8 cellular contexts compared by ENCODE assay signal in genomic region chr19:45200614-45201013, GRCh38. TPM values are rescaled to one million over a fixed set of nuclear protein-coding genes. Genes with fewer than 3 reads are reported as not detected.
DNase-seq lines count a peak whose midpoint lies in the region; ATAC-seq and TF ChIP-seq lines count a peak whose summit lies in the region.

No MANE protein-coding gene starts in this region.

- TF ChIP-seq EP300 in transverse colon (IDR thresholded peaks at IDR 0.05; ENCODE audit: low read depth) = no peak

- CTCF ChIA-PET in CD4-positive, alpha-beta T cell (lab: Charles Lee) = no interaction called here

- H3K9me2 ChIP-seq in Loucy (replicated peaks; ENCODE audit: low read depth, low read length) = no peaks in the 10 kb centered on the region

- no peaks in the 10 kb centered on the region for H3F3A ChIP-seq in Loucy (ENCODE audit: low read depth)

- intact Hi-C loops in body of pancreas (cut with DNase I) = no loop called here
- intact Hi-C loops in transverse colon (cut with DNase I; ENCODE audit: low total_unique reads) = no loop called here
- intact Hi-C loops in CD4-positive, alpha-beta T cell (cut with DNase I, micrococcal nuclease) = no loop called here

- H3K4me1 ChIP-seq in Loucy (ENCODE audit: insufficient read depth, low read length, poor library complexity, severe bottlenecking) (no peaks in the 10 kb centered on the region), body of pancreas (no peaks in the 10 kb centered on the region), transverse colon (no peaks in the 10 kb centered on the region)

- TF ChIP-seq POLR2A in body of pancreas (IDR thresholded peaks at IDR 0.05) (no peak), transverse colon (IDR thresholded peaks at IDR 0.05) (no peak)

- no peak overlapping the region for H3K9ac ChIP-seq in Loucy (ENCODE audit: low read depth, low read length, poor library complexity, severe bottlenecking)

- H3K9me3 ChIP-seq in Loucy (ENCODE audit: insufficient read depth, low read depth, low read length) = no peaks in the 10 kb centered on the region
- H3K9me3 ChIP-seq in body of pancreas = no peaks in the 10 kb centered on the region
- no peaks in the 10 kb centered on the region for H3K9me3 ChIP-seq in transverse colon
- no peaks in the 10 kb centered on the region for H3K9me3 ChIP-seq in CD4-positive, alpha-beta T cell (ENCODE audit: control insufficient read depth, low read length)

- H3K4me3 ChIP-seq in Loucy (ENCODE audit: low read length, poor library complexity, severe bottlenecking) (no peak overlapping the region), body of pancreas (no peak overlapping the region), transverse colon (no peak overlapping the region)

- no peaks in the 10 kb centered on the region for H3K4me1 Mint-ChIP-seq in CD4-positive, alpha-beta T cell (ENCODE audit: low read depth)

- H3K79me2 ChIP-seq in Loucy (ENCODE audit: insufficient read depth, low read length) = no peaks in the 10 kb centered on the region

- peak; percentile 56 for ATAC-seq in body of pancreas
- no peak for ATAC-seq in CD4-positive, alpha-beta T cell (ENCODE audit: poor library complexity)

- peak; percentile 51 for DNase-seq in Ammon's horn (ENCODE audit: low spot score)
- DNase-seq in body of pancreas = peak in 3 of 4 donors; percentile 26 to 41 (median 31)
- peak; percentile 79 for DNase-seq in left kidney (ENCODE audit: low read depth, low spot score)
- DNase-seq in transverse colon = no peak
- no peak for DNase-seq in DMS79 (lab: John Stamatoyannopoulos, UW)
- no peak for DNase-seq in GM13976 (ENCODE audit: low spot score)
- DNase-seq in CD4-positive, alpha-beta T cell = no peak

- no peaks in the 10 kb centered on the region for H3K27me3 ChIP-seq in Loucy (ENCODE audit: insufficient read depth, low read length, poor library complexity, severe bottlenecking)
- H3K27me3 ChIP-seq in body of pancreas = no peaks in the 10 kb centered on the region
- no peaks in the 10 kb centered on the region for H3K27me3 ChIP-seq in transverse colon
- H3K27me3 ChIP-seq in CD4-positive, alpha-beta T cell (ENCODE audit: control insufficient read depth, insufficient read depth, low read length) = no peaks in the 10 kb centered on the region

- H3K27me3 Mint-ChIP-seq in CD4-positive, alpha-beta T cell = no peaks in the 10 kb centered on the region

- no peaks in the 10 kb centered on the region for H3K9me3 Mint-ChIP-seq in CD4-positive, alpha-beta T cell

- no peaks in the 10 kb centered on the region for H3K36me3 ChIP-seq in Loucy (ENCODE audit: insufficient read depth, low read length)
- no peaks in the 10 kb centered on the region for H3K36me3 ChIP-seq in body of pancreas (replicated peaks in 1 of 2; ENCODE audit: insufficient read depth in 1 of 2, low read depth in 2 of 2)
- no peaks in the 10 kb centered on the region for H3K36me3 ChIP-seq in transverse colon

- H3K27ac ChIP-seq in body of pancreas (no peak overlapping the region), transverse colon (no peak overlapping the region)
- no peak overlapping the region for H3K27ac ChIP-seq in CD4-positive, alpha-beta T cell (ENCODE audit: low read depth, low read length)

- TF ChIP-seq CTCF in Loucy (conservative IDR thresholded peaks at IDR 0.05; ENCODE audit: low read length) (peak; percentile 55), body of pancreas (IDR thresholded peaks at IDR 0.05) (peak in 4 of 7 experiments; percentile 44 to 52 (median 50)), transverse colon (IDR thresholded peaks at IDR 0.05) (no peak), GM13976 (IDR thresholded peaks at IDR 0.05; ENCODE audit: borderline replicate concordance, control extremely low read depth, extremely low read depth, insufficient read depth, missing control alignments) (no peak)
- no peak for TF ChIP-seq CTCF in CD4-positive, alpha-beta T cell (IDR thresholded peaks at IDR 0.05)

- no peak overlapping the region for H3K4me2 ChIP-seq in Loucy (ENCODE audit: low read depth, low read length, poor library complexity, severe bottlenecking)

- POLR2A ChIA-PET in CD4-positive, alpha-beta T cell (lab: Charles Lee) = no interaction called here

- no peaks in the 10 kb centered on the region for H3K36me3 Mint-ChIP-seq in CD4-positive, alpha-beta T cell (ENCODE audit: low read depth)

- in situ Hi-C loops in transverse colon (cut with MboI; ENCODE audit: low pct_ligation_motif_present in 1 of 4, low pct_unique_long_range_greater_than_20kb in 1 of 4, low sequenced_read_pairs in 3 of 4) (no loop called here), GM13976 (cut with MboI; ENCODE audit: low sequenced_read_pairs, unreplicated experiment) (no loop called here)

- H4K20me1 ChIP-seq in Loucy (ENCODE audit: insufficient read depth, low read length, poor library complexity, severe bottlenecking) = no peaks in the 10 kb centered on the region

- WGBS in body of pancreas, 2 donors = 54 to 56% methylated on average over 4 to 5 of the region's 5 CpGs
- 82% methylated on average over 5 of the region's 5 CpGs; no CpG with 5 or more reads in 1 of the 2 donors for WGBS in transverse colon (ENCODE audit: low coverage in 1 of 2), 2 donors

- H2AFZ ChIP-seq in Loucy (ENCODE audit: low read length) = no peak overlapping the region

- no peak overlapping the region for H3K27ac Mint-ChIP-seq in CD4-positive, alpha-beta T cell

- no peak overlapping the region for H3K4me3 Mint-ChIP-seq in CD4-positive, alpha-beta T cell

RNA-seq across cellular contexts. Expression of gene BLOC1S3, which starts 22.0 kb away (rescaled TPM):
- total RNA-seq in body of pancreas (10 to 100 TPM in 1 of 2 donors, 1 to 10 TPM in 1; 4.9 to 12.5 TPM), transverse colon (10 to 100 TPM in 1 of 4 donors, 1 to 10 TPM in 3; 5.0 to 10.3 (median 9.2) TPM)
- 10 to 100 TPM; 14.7 to 18.8 TPM for total RNA-seq in CD4-positive, alpha-beta T cell

RNA-seq across cellular contexts. Expression of gene TRAPPC6A, which starts 22.6 kb away (rescaled TPM):
- total RNA-seq in body of pancreas = 1 to 10 TPM in 1 of 2 donors, not detected in 1; 8.3 TPM
- 10 to 100 TPM in 3 of 4 donors, not detected in 1; 15.7 to 51.2 (median 29.7) TPM for total RNA-seq in transverse colon
- 10 to 100 TPM; 32.0 to 38.8 TPM for total RNA-seq in CD4-positive, alpha-beta T cell

RNA-seq across cellular contexts. Expression of gene NKPD1, which starts 39.8 kb away (rescaled TPM):
- not detected for total RNA-seq in body of pancreas
- 1 to 10 TPM in 1 of 4 donors, under 1 TPM in 1, not detected in 2; 0.32 to 1.5 TPM for total RNA-seq in transverse colon
- under 1 TPM; 0.73 to 0.91 TPM for total RNA-seq in CD4-positive, alpha-beta T cell

RNA-seq across cellular contexts. Expression of gene EXOC3L2, which starts 44.6 kb away (rescaled TPM):
- total RNA-seq in body of pancreas (1 to 10 TPM; 4.2 to 6.9 TPM), transverse colon (1 to 10 TPM in 2 of 4 donors, under 1 TPM in 1, not detected in 1; 0.68 to 7.0 (median 1.1) TPM)
- not detected for total RNA-seq in CD4-positive, alpha-beta T cell

RNA-seq across cellular contexts. Expression of gene MARK4, which starts 50.5 kb away (rescaled TPM):
- total RNA-seq in body of pancreas (10 to 100 TPM in 1 of 2 donors, 1 to 10 TPM in 1; 9.2 to 12.5 TPM), transverse colon (10 to 100 TPM; 11.0 to 40.8 (median 13.2) TPM)
- 10 to 100 TPM; 18.1 to 19.8 TPM for total RNA-seq in CD4-positive, alpha-beta T cell

Comparison
In these comparisons a context has a peak if more than half of its experiments do, and no peak if none do; other contexts are left out.
1. DNase-seq: peak in Ammon's horn (single experiment), body of pancreas (3 of 4) and left kidney (single experiment); none in transverse colon (single experiment), DMS79 (single experiment), GM13976 (single experiment) and CD4-positive, alpha-beta T cell (0 of 10).
2. CTCF ChIP-seq: peak in Loucy (single experiment) and body of pancreas (4 of 7); none in transverse colon (0 of 5), GM13976 (single experiment) and CD4-positive, alpha-beta T cell (single experiment).